Comparison of ENCODE assay signal across 14 cellular contexts in the genomic region with DNA sequence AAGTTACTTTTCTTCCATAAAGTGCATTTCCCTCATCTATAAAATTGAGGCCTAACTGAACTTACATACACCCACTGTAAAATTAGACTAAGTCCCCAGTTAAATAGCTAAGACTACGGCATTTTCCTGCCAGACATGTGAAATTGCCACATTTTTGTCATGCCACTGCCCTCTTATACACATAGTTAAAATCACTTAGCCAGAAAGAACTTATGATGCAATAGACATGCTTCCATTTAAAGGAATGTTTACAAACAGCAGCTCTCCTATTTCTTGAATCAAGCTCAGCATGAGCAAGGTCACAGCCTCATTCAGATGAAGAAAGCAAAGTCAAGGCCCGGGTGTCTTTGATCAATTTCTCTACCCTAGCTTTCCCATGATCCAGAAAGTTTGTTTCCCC.
DNase-seq lines count a peak whose midpoint lies in the region; ATAC-seq and TF ChIP-seq lines count a peak whose summit lies in the region.
"Had no signal": no experiment of that assay in that cellular context is flagged by ENCODE, and none has a peak within 500 bp of the region (broad histone marks: within the 10 kb centered on the region; RNA-seq: fewer than 3 reads in every experiment).

No MANE protein-coding gene starts in this region.

- ATAC-seq in PC-3 (no peak), T-cell (replicated peaks in 1 of 4) (no peak)
- no peak for ATAC-seq in activated naive CD4-positive, alpha-beta T cell treated with anti-CD3 and anti-CD28 coated beads, Interleukin-2, amount 50 U/mL, for 72 hours
- no peak for ATAC-seq in naive thymus-derived CD4-positive, alpha-beta T cell

- no TSS peak for BruUV-seq in PC-3 (replicated peaks; lab: Mats Ljungman, UMichigan)

- H3K4me3 Mint-ChIP-seq in nephron (no peak overlapping the region), T-cell (no peak overlapping the region)
- H3K4me3 Mint-ChIP-seq in activated T-cell treated with anti-CD3 and anti-CD28 coated beads, Interleukin-2, amount 50 U/mL, for 24 hours: no peak overlapping the region
- H3K4me3 Mint-ChIP-seq in naive thymus-derived CD4-positive, alpha-beta T cell: no peak overlapping the region
- H3K4me3 Mint-ChIP-seq: activated naive CD4-positive, alpha-beta T cell treated with anti-CD3 and anti-CD28 coated beads, Interleukin-2, amount 50 U/mL, for 24 hours; naive B cell had no signal

- H3K9me3 Mint-ChIP-seq in nephron: no peaks in the 10 kb centered on the region
- peaks cover 0 to under 1% of the 10 kb centered on the region in 2 donors for H3K9me3 Mint-ChIP-seq in activated naive CD4-positive, alpha-beta T cell treated with anti-CD3 and anti-CD28 coated beads, Interleukin-2, amount 50 U/mL, for 72 hours
- no peaks in the 10 kb centered on the region for H3K9me3 Mint-ChIP-seq in activated T-cell treated with anti-CD3 and anti-CD28 coated beads, Interleukin-2, amount 50 U/mL, for 24 hours
- peaks cover 0 to 1% (median 0%) of the 10 kb centered on the region in 11 donors for H3K9me3 Mint-ChIP-seq in naive thymus-derived CD4-positive, alpha-beta T cell
- peaks cover 0 to under 1% (median 0%) of the 10 kb centered on the region in 3 donors for H3K9me3 Mint-ChIP-seq in T-cell

- H3K27me3 ChIP-seq in PC-3 (ENCODE audit: low read length): no peaks in the 10 kb centered on the region
- no peaks in the 10 kb centered on the region for H3K27me3 ChIP-seq in naive thymus-derived CD4-positive, alpha-beta T cell (ENCODE audit: control insufficient read depth in 2 of 2, insufficient read depth in 2 of 2, low read length in 2 of 2)

- no peaks in the 10 kb centered on the region for H3K79me2 ChIP-seq in PC-3 (ENCODE audit: low read length)

- H3K36me3 Mint-ChIP-seq in nephron (ENCODE audit: low read depth) (no peaks in the 10 kb centered on the region), T-cell (peaks cover 18% of the 10 kb centered on the region)
- H3K36me3 Mint-ChIP-seq in activated naive CD4-positive, alpha-beta T cell treated with anti-CD3 and anti-CD28 coated beads, Interleukin-2, amount 50 U/mL, for 72 hours: peaks cover 1% of the 10 kb centered on the region in 2 donors
- H3K36me3 Mint-ChIP-seq in activated T-cell treated with anti-CD3 and anti-CD28 coated beads, Interleukin-2, amount 50 U/mL, for 24 hours (ENCODE audit: low read depth): no peaks in the 10 kb centered on the region
- H3K36me3 Mint-ChIP-seq in naive thymus-derived CD4-positive, alpha-beta T cell: peaks cover 0 to 18% (median 4%) of the 10 kb centered on the region in 5 donors

- no peaks in the 10 kb centered on the region for H3F3A ChIP-seq in PC-3 (ENCODE audit: low read length, unreplicated experiment)

- no peaks in the 10 kb centered on the region for H3K4me1 ChIP-seq in PC-3 (ENCODE audit: insufficient read depth, low read length)
- H3K4me1 ChIP-seq in naive thymus-derived CD4-positive, alpha-beta T cell (ENCODE audit: control insufficient read depth in 2 of 2, insufficient read depth in 2 of 2, low read length in 2 of 2): no peaks in the 10 kb centered on the region

- H3K27me3 Mint-ChIP-seq in nephron (ENCODE audit: low read depth): no peaks in the 10 kb centered on the region
- no peaks in the 10 kb centered on the region for H3K27me3 Mint-ChIP-seq in activated T-cell treated with anti-CD3 and anti-CD28 coated beads, Interleukin-2, amount 50 U/mL, for 24 hours
- no peaks in the 10 kb centered on the region for H3K27me3 Mint-ChIP-seq in naive thymus-derived CD4-positive, alpha-beta T cell
- no peaks in the 10 kb centered on the region for H3K27me3 Mint-ChIP-seq in T-cell
- H3K27me3 Mint-ChIP-seq: activated naive CD4-positive, alpha-beta T cell treated with anti-CD3 and anti-CD28 coated beads, Interleukin-2, amount 50 U/mL, for 24 hours; naive B cell had no signal

- CTCF ChIA-PET in PC-3 (lab: Charles Lee) (no interaction called here), T-cell (lab: Charles Lee) (no interaction called here)
- CTCF ChIA-PET in naive thymus-derived CD4-positive, alpha-beta T cell (lab: Charles Lee): no interaction called here

- no peak overlapping the region for H2AFZ ChIP-seq in PC-3 (ENCODE audit: low read length)

- H3K27ac Mint-ChIP-seq in nephron (peak overlapping the region in 2 of 3 experiments; percentile 50 to 66), T-cell (no peak overlapping the region)
- H3K27ac Mint-ChIP-seq in activated naive CD4-positive, alpha-beta T cell treated with anti-CD3 and anti-CD28 coated beads, Interleukin-2, amount 50 U/mL, for 72 hours: no peak overlapping the region
- H3K27ac Mint-ChIP-seq in activated T-cell treated with anti-CD3 and anti-CD28 coated beads, Interleukin-2, amount 50 U/mL, for 24 hours: no peak overlapping the region
- H3K27ac Mint-ChIP-seq in naive thymus-derived CD4-positive, alpha-beta T cell: no peak overlapping the region
- H3K27ac Mint-ChIP-seq: activated naive CD4-positive, alpha-beta T cell treated with anti-CD3 and anti-CD28 coated beads, Interleukin-2, amount 50 U/mL, for 24 hours; naive B cell had no signal

- POLR2A ChIA-PET in PC-3 (lab: Charles Lee; ENCODE audit: unreplicated experiment): no interaction called here
- POLR2A ChIA-PET in naive thymus-derived CD4-positive, alpha-beta T cell (lab: Charles Lee): no interaction called here
- POLR2A ChIA-PET in T-cell (lab: Charles Lee): no interaction called here

- no peak overlapping the region for H3K9ac ChIP-seq in PC-3 (ENCODE audit: low read length)

- DNase-seq in AG10803 (ENCODE audit: low read depth): peak; percentile 90
- DNase-seq in PC-3: peak; percentile 3
- peak; percentile 57 for DNase-seq in fibroblast of the conjunctiva (ENCODE audit: low read depth)
- DNase-seq in activated naive CD4-positive, alpha-beta T cell treated with anti-CD3 and anti-CD28 coated beads, Interleukin-2, amount 50 U/mL, for 72 hours (ENCODE audit: low spot score in 2 of 2): no peak
- no peak for DNase-seq in activated T-cell treated with anti-CD3 and anti-CD28 coated beads, Interleukin-2, amount 50 U/mL, for 24 hours
- DNase-seq in naive thymus-derived CD4-positive, alpha-beta T cell: no peak
- no peak for DNase-seq in T-cell
- DNase-seq: activated CD8-positive, alpha-beta memory T cell treated with anti-CD3 and anti-CD28 coated beads for 24 hours; C1 segment of cervical spinal cord; naive B cell; small intestine had no signal

- H3K4me1 Mint-ChIP-seq in nephron (peaks cover 17% of the 10 kb centered on the region), T-cell (no peaks in the 10 kb centered on the region)
- peaks cover 2% of the 10 kb centered on the region for H3K4me1 Mint-ChIP-seq in activated T-cell treated with anti-CD3 and anti-CD28 coated beads, Interleukin-2, amount 50 U/mL, for 24 hours (ENCODE audit: low read depth)
- H3K4me1 Mint-ChIP-seq in naive thymus-derived CD4-positive, alpha-beta T cell: peaks cover 0 to 4% (median 0%) of the 10 kb centered on the region in 7 donors
- H3K4me1 Mint-ChIP-seq: activated naive CD4-positive, alpha-beta T cell treated with anti-CD3 and anti-CD28 coated beads, Interleukin-2, amount 50 U/mL, for 24 hours had no signal

- TF ChIP-seq CTCF in AG10803 (conservative IDR thresholded peaks at IDR 0.05; ENCODE audit: low read length): no peak
- TF ChIP-seq CTCF in PC-3 (conservative IDR thresholded peaks at IDR 0.05; ENCODE audit: low read depth, low read length): no peak
- TF ChIP-seq CTCF in nephron (IDR thresholded peaks at IDR 0.05; ENCODE audit: unreplicated experiment in 3 of 3): no peak

- intact Hi-C loops in PC-3 (cut with micrococcal nuclease): no loop called here
- intact Hi-C loops in naive thymus-derived CD4-positive, alpha-beta T cell (cut with micrococcal nuclease): no loop called here

- H3K27ac ChIP-seq in PC-3 (ENCODE audit: low read length): no peak overlapping the region
- no peak overlapping the region for H3K27ac ChIP-seq in naive thymus-derived CD4-positive, alpha-beta T cell (ENCODE audit: low read depth, low read length)
- H3K27ac ChIP-seq: RWPE1 had no signal

- H3K4me3 ChIP-seq in AG10803 (ENCODE audit: low read length) (no peak overlapping the region), PC-3 (ENCODE audit: low read length) (no peak overlapping the region)
- H3K4me3 ChIP-seq in naive thymus-derived CD4-positive, alpha-beta T cell (ENCODE audit: low read length): no peak overlapping the region

- no peaks in the 10 kb centered on the region for H3K36me3 ChIP-seq in PC-3 (ENCODE audit: low read depth, low read length)
- no peaks in the 10 kb centered on the region for H3K36me3 ChIP-seq in naive thymus-derived CD4-positive, alpha-beta T cell (ENCODE audit: control insufficient read depth in 2 of 3, insufficient read depth in 3 of 3, low read length in 3 of 3)

- no peak overlapping the region for H3K4me2 ChIP-seq in PC-3 (ENCODE audit: low read length)

- H4K20me1 ChIP-seq in PC-3 (ENCODE audit: low read length): no peaks in the 10 kb centered on the region

- no peaks in the 10 kb centered on the region for H3K9me2 ChIP-seq in PC-3 (replicated peaks; ENCODE audit: low read length)

- no peaks in the 10 kb centered on the region for H3K9me3 ChIP-seq in PC-3 (ENCODE audit: low read length)
- H3K9me3 ChIP-seq in naive thymus-derived CD4-positive, alpha-beta T cell (ENCODE audit: control insufficient read depth in 2 of 3, low read length in 3 of 3): no peaks in the 10 kb centered on the region

Comparison
In these comparisons a context has a peak if more than half of its experiments do, and no peak if none do; other contexts are left out.
1. DNase-seq: peak in AG10803 (single experiment), PC-3 (single experiment) and fibroblast of the conjunctiva (single experiment); none in activated naive CD4-positive, alpha-beta T cell treated with anti-CD3 and anti-CD28 coated beads, Interleukin-2, amount 50 U/mL, for 72 hours (0 of 2), activated T-cell treated with anti-CD3 and anti-CD28 coated beads, Interleukin-2, amount 50 U/mL, for 24 hours (single experiment), naive thymus-derived CD4-positive, alpha-beta T cell (0 of 9) and T-cell (0 of 34).
2. H3K27ac Mint-ChIP-seq: peak in nephron (2 of 3); none in activated naive CD4-positive, alpha-beta T cell treated with anti-CD3 and anti-CD28 coated beads, Interleukin-2, amount 50 U/mL, for 72 hours (0 of 2), activated T-cell treated with anti-CD3 and anti-CD28 coated beads, Interleukin-2, amount 50 U/mL, for 24 hours (single experiment), naive thymus-derived CD4-positive, alpha-beta T cell (0 of 9) and T-cell (0 of 2).